8 cellular contexts compared by ENCODE assay signal in genomic region chr12:133129368-133130037, GRCh38. TPM values are rescaled to one million over a fixed set of nuclear protein-coding genes. Genes with fewer than 3 reads are reported as not detected.
DNase-seq lines count a peak whose midpoint lies in the region; ATAC-seq and TF ChIP-seq lines count a peak whose summit lies in the region.

No MANE protein-coding gene starts in this region.

- no peak for TF ChIP-seq CTCF in heart right ventricle (IDR thresholded peaks at IDR 0.05)
- TF ChIP-seq CTCF in sigmoid colon (IDR thresholded peaks at IDR 0.05), result no peak

- H3K27ac Mint-ChIP-seq in activated CD8-positive, alpha-beta T cell treated with anti-CD3 and anti-CD28 coated beads, Interleukin-2, amount 10 ng/mL, durations not matched to agents 7 days and 5 days, result peak overlapping the region; percentile 100

- H3K4me1 ChIP-seq in heart right ventricle (peaks cover 0 to 19% (median 12%) of the 10 kb centered on the region in 9 donors), sigmoid colon (peaks cover 0 to 14% (median 6%) of the 10 kb centered on the region in 4 donors)

- H3K4me3 ChIP-seq in heart right ventricle, result peak overlapping the region; percentile 73 to 93 (median 84)
- peak overlapping the region; percentile 77 to 92 (median 82) for H3K4me3 ChIP-seq in sigmoid colon

- H3K36me3 Mint-ChIP-seq in activated CD8-positive, alpha-beta T cell treated with anti-CD3 and anti-CD28 coated beads, Interleukin-2, amount 10 ng/mL, durations not matched to agents 7 days and 5 days (ENCODE audit: low read depth), result peaks cover 68% of the 10 kb centered on the region

- 12 to 16% methylated on average over 26 of the region's 26 CpGs for WGBS in heart right ventricle, 2 donors
- WGBS in sigmoid colon, 2 donors, result 22 to 27% methylated on average over 26 of the region's 26 CpGs

- no peak for TF ChIP-seq EP300 in sigmoid colon (IDR thresholded peaks at IDR 0.05)

- peaks cover 50% of the 10 kb centered on the region for H3K9me3 Mint-ChIP-seq in activated CD8-positive, alpha-beta T cell treated with anti-CD3 and anti-CD28 coated beads, Interleukin-2, amount 10 ng/mL, durations not matched to agents 7 days and 5 days (ENCODE audit: insufficient read depth)

- peak overlapping the region; percentile 91 for H3K4me3 Mint-ChIP-seq in activated CD8-positive, alpha-beta T cell treated with anti-CD3 and anti-CD28 coated beads, Interleukin-2, amount 10 ng/mL, durations not matched to agents 7 days and 5 days

- peaks cover 3 to 80% (median 52%) of the 10 kb centered on the region in 11 donors for H3K9me3 ChIP-seq in heart right ventricle
- peaks cover 15 to 49% (median 36%) of the 10 kb centered on the region in 4 donors for H3K9me3 ChIP-seq in sigmoid colon

- intact Hi-C loops in heart right ventricle (cut with DNase I), result loop anchor here in 7 of 10 donors (1.0 to 5.0 kb wide), 7 partner anchors 42 to 93 kb away; partner anchors contain the start of genes ZNF140 (in 6 of the 7), ZNF268 (in 1 of the 7) and ZNF84 (in 1 of the 7)
- intact Hi-C loops in sigmoid colon (cut with DNase I), result loop anchor here (1.0 to 2.0 kb wide), 5 partner anchors 21 to 143 kb away; partner anchors contain the start of genes ZNF140, ZNF26, ZNF268 and ZNF84

- H3K27me3 Mint-ChIP-seq in activated CD8-positive, alpha-beta T cell treated with anti-CD3 and anti-CD28 coated beads, Interleukin-2, amount 10 ng/mL, durations not matched to agents 7 days and 5 days (ENCODE audit: low read depth), result no peaks in the 10 kb centered on the region

- CTCF ChIA-PET in activated CD8-positive, alpha-beta T cell treated with anti-CD3 and anti-CD28 coated beads, Interleukin-2, amount 10 ng/mL, durations not matched to agents 7 days and 5 days (lab: Charles Lee), result interaction anchor here (0.6 kb wide), 1 partner anchor 30 kb away, joined by 3 read pairs; no protein-coding TSS in a partner anchor

- TF ChIP-seq POLR2A in sigmoid colon (IDR thresholded peaks at IDR 0.05), result no peak

- DNase-seq in EH (ENCODE audit: low read depth) (peak; percentile 43), HT-29 (ENCODE audit: low spot score) (peak; percentile 44), heart right ventricle (no peak), sigmoid colon (no peak), mesenteric fat pad (ENCODE audit: low spot score) (no peak)
- no peak for DNase-seq in activated CD8-positive, alpha-beta T cell treated with anti-CD3 and anti-CD28 coated beads, Interleukin-2, amount 10 ng/mL, durations not matched to agents 7 days and 5 days

- H3K27me3 ChIP-seq in heart right ventricle (no peaks in the 10 kb centered on the region), sigmoid colon (no peaks in the 10 kb centered on the region)

- H3K4me1 Mint-ChIP-seq in activated CD8-positive, alpha-beta T cell treated with anti-CD3 and anti-CD28 coated beads, Interleukin-2, amount 10 ng/mL, durations not matched to agents 7 days and 5 days (ENCODE audit: low read depth), result peaks cover 21% of the 10 kb centered on the region

- no peak for ATAC-seq in activated CD8-positive, alpha-beta T cell treated with anti-CD3 and anti-CD28 coated beads, Interleukin-2, amount 10 ng/mL, durations not matched to agents 7 days and 5 days
- ATAC-seq in heart right ventricle, result peak in 3 of 8 donors; percentile 2 to 23 (median 12)
- no peak for ATAC-seq in HG02763 (IDR thresholded peaks at IDR 0.05; ENCODE audit: unreplicated experiment)
- no peak for ATAC-seq in GM18502 (IDR thresholded peaks at IDR 0.05; ENCODE audit: poor library complexity, unreplicated experiment)

- POLR2A ChIA-PET in activated CD8-positive, alpha-beta T cell treated with anti-CD3 and anti-CD28 coated beads, Interleukin-2, amount 10 ng/mL, durations not matched to agents 7 days and 5 days (lab: Charles Lee), result interaction anchor here (1.0 to 2.6 kb wide), 5 partner anchors 14 to 221 kb away, joined by 3 to 12 read pairs (median 6); partner anchors contain the start of genes ZNF26 and ZNF268

- H3K27ac ChIP-seq in heart right ventricle (peak overlapping the region; percentile 89 to 97 (median 92)), sigmoid colon (peak overlapping the region; percentile 95 to 98 (median 96))

- H3K36me3 ChIP-seq in heart right ventricle (peaks cover 0 to 68% (median 28%) of the 10 kb centered on the region in 9 donors), sigmoid colon (peaks cover 4 to 60% (median 24%) of the 10 kb centered on the region in 4 donors)

RNA-seq across cellular contexts. Expression of gene ZNF891, which starts 0.6 kb away (rescaled TPM):
- 0.50 and 0.61 TPM in 2 replicates for total RNA-seq in HT-29 (2014; rRNA removed; shearing (Covaris generic))
- total RNA-seq in activated CD8-positive, alpha-beta T cell treated with anti-CD3 and anti-CD28 coated beads, Interleukin-2, amount 10 ng/mL, durations not matched to agents 7 days and 5 days, result 1 to 10 TPM; 1.9 to 2.3 TPM
- total RNA-seq in heart right ventricle, result 1 to 10 TPM in 3 of 10 donors, under 1 TPM in 7; 0.64 to 1.2 (median 0.88) TPM
- polyA plus RNA-seq in heart right ventricle, result 1 to 10 TPM in 1 of 2 donors, under 1 TPM in 1; 0.23 to 1.0 TPM
- 1 to 10 TPM; 3.1 to 6.1 (median 4.4) TPM for total RNA-seq in sigmoid colon
- under 1 TPM; under 0.01 to 0.98 (median 0.23) TPM for polyA plus RNA-seq in sigmoid colon
- total RNA-seq in mesenteric fat pad, result 1.8 TPM

RNA-seq across cellular contexts. Expression of gene ZNF10, which starts 0.9 kb away (rescaled TPM):
- total RNA-seq in HT-29 (2014; rRNA removed; shearing (Covaris generic)), result 1.2 and 2.5 TPM in 2 replicates
- 1 to 10 TPM; 8.1 to 8.5 TPM for total RNA-seq in activated CD8-positive, alpha-beta T cell treated with anti-CD3 and anti-CD28 coated beads, Interleukin-2, amount 10 ng/mL, durations not matched to agents 7 days and 5 days
- 10 to 100 TPM in 2 of 10 donors, 1 to 10 TPM in 8; 6.5 to 10.5 (median 9.5) TPM for total RNA-seq in heart right ventricle
- 1 to 10 TPM; 3.1 to 8.8 TPM for polyA plus RNA-seq in heart right ventricle
- 10 to 100 TPM; 10.5 to 22.8 (median 13.1) TPM for total RNA-seq in sigmoid colon
- polyA plus RNA-seq in sigmoid colon, result 1 to 10 TPM in 2 of 3 donors, under 1 TPM in 1; 0.46 to 3.0 (median 1.2) TPM
- total RNA-seq in mesenteric fat pad, result 7.4 TPM

RNA-seq across cellular contexts. Expression of gene ZNF140, which starts 48.8 kb away (rescaled TPM):
- 9.8 and 15.1 TPM in 2 replicates for total RNA-seq in HT-29 (2014; rRNA removed; shearing (Covaris generic))
- total RNA-seq in activated CD8-positive, alpha-beta T cell treated with anti-CD3 and anti-CD28 coated beads, Interleukin-2, amount 10 ng/mL, durations not matched to agents 7 days and 5 days, result 10 to 100 TPM; 14.1 to 17.1 TPM
- total RNA-seq in heart right ventricle, result 10 to 100 TPM in 2 of 10 donors, 1 to 10 TPM in 8; 6.8 to 10.5 (median 9.1) TPM
- polyA plus RNA-seq in heart right ventricle, result 10 to 100 TPM in 1 of 2 donors, 1 to 10 TPM in 1; 8.6 to 11.9 TPM
- 10 to 100 TPM; 12.4 to 18.8 (median 15.4) TPM for total RNA-seq in sigmoid colon
- polyA plus RNA-seq in sigmoid colon, result 10 to 100 TPM in 2 of 3 donors, 1 to 10 TPM in 1; 7.8 to 14.8 (median 12.9) TPM
- total RNA-seq in mesenteric fat pad, result 9.1 TPM

RNA-seq across cellular contexts. Expression of gene ZNF268, which starts 51.8 kb away (rescaled TPM):
- total RNA-seq in HT-29 (2014; rRNA removed; shearing (Covaris generic)), result 8.9 and 21.8 TPM in 2 replicates
- 10 to 100 TPM; 18.0 to 19.6 TPM for total RNA-seq in activated CD8-positive, alpha-beta T cell treated with anti-CD3 and anti-CD28 coated beads, Interleukin-2, amount 10 ng/mL, durations not matched to agents 7 days and 5 days
- 10 to 100 TPM in 8 of 10 donors, 1 to 10 TPM in 2; 7.0 to 13.5 (median 11.5) TPM for total RNA-seq in heart right ventricle
- 1 to 10 TPM; 2.2 to 3.4 TPM for polyA plus RNA-seq in heart right ventricle
- 10 to 100 TPM; 12.8 to 21.9 (median 19.5) TPM for total RNA-seq in sigmoid colon
- polyA plus RNA-seq in sigmoid colon, result 1 to 10 TPM; 2.8 to 6.9 (median 5.4) TPM
- 10.8 TPM for total RNA-seq in mesenteric fat pad

Comparison
In these comparisons a context has a peak if more than half of its experiments do, and no peak if none do; other contexts are left out.
1. DNase-seq: peak in EH (single experiment) and HT-29 (single experiment); none in activated CD8-positive, alpha-beta T cell treated with anti-CD3 and anti-CD28 coated beads, Interleukin-2, amount 10 ng/mL, durations not matched to agents 7 days and 5 days (single experiment), heart right ventricle (0 of 2), sigmoid colon (single experiment) and mesenteric fat pad (single experiment).